21 cellular contexts compared by ENCODE assay signal in genomic region chr5:151562019-151562707, GRCh38. TPM values are rescaled to one million over a fixed set of nuclear protein-coding genes. Genes with fewer than 3 reads are reported as not detected.
DNase-seq lines count a peak whose midpoint lies in the region; ATAC-seq, FAIRE-seq and TF ChIP-seq lines count a peak whose summit lies in the region.
"Had no signal": no experiment of that assay in that cellular context is flagged by ENCODE, and none has a peak within 500 bp of the region (broad histone marks: within the 10 kb centered on the region; RNA-seq: fewer than 3 reads in every experiment).

No MANE protein-coding gene starts in this region.

- no peak overlapping the region for H4K8ac ChIP-seq in H1 (ENCODE audit: extremely low read depth, insufficient read depth, low read length)

- FAIRE-seq in H1 (lab: Jason Lieb, UNC): no peak
- FAIRE-seq: D721Med, G401.6 had no signal

- H3K18ac ChIP-seq in H1 (ENCODE audit: extremely low read depth, low read length): no peak overlapping the region

- H2BK5ac ChIP-seq in H1 (ENCODE audit: low read depth, low read length): no peak overlapping the region

- H3K4me3 Mint-ChIP-seq in activated T-helper 17 cell treated with anti-CD3 and anti-CD28 coated beads, Interleukin-2, amount 50 U/mL, for 72 hours: no peak overlapping the region
- H3K4me3 Mint-ChIP-seq: CD8-positive, alpha-beta memory T cell had no signal

- H3K56ac ChIP-seq in H1 (replicated peaks; ENCODE audit: insufficient read length, low read depth, low read length): no peak overlapping the region

- H3K23me2 ChIP-seq in H1 (ENCODE audit: low read depth, low read length): no peaks in the 10 kb centered on the region

- H3K4me1 ChIP-seq in H1 (replicated peaks in 1 of 4; ENCODE audit: control insufficient read depth in 3 of 4, insufficient read depth in 4 of 4, low read length in 3 of 4): no peaks in the 10 kb centered on the region

- no peaks in the 10 kb centered on the region for H4K20me1 ChIP-seq in H1 (replicated peaks in 1 of 2; ENCODE audit: control insufficient read depth in 1 of 2, insufficient read depth in 2 of 2, low read length in 2 of 2)
- H4K20me1 ChIP-seq: BLaER1 treated with 17β-estradiol and CSF1 and Interleukin-3, amounts not matched to agents 10 nM and 100 nM had no signal

- H3K27ac Mint-ChIP-seq in activated T-helper 17 cell treated with anti-CD3 and anti-CD28 coated beads, Interleukin-2, amount 50 U/mL, for 72 hours: no peak overlapping the region
- H3K27ac Mint-ChIP-seq: CD8-positive, alpha-beta memory T cell had no signal

- no peak overlapping the region for H4K5ac ChIP-seq in H1 (ENCODE audit: insufficient read length, low read depth, low read length)

- no peak for TF ChIP-seq RAD21 in H1 (IDR thresholded peaks at IDR 0.05 in 1 of 2, conservative IDR thresholded peaks at IDR 0.05 in 1 of 2; ENCODE audit: low read depth in 2 of 2, low read length in 2 of 2)

- H3K36me3 ChIP-seq in H1 (ENCODE audit: control insufficient read depth in 2 of 4, insufficient read depth in 4 of 4, low read length in 3 of 4): no peaks in the 10 kb centered on the region
- H3K36me3 ChIP-seq: BLaER1 treated with 17β-estradiol and CSF1 and Interleukin-3, amounts not matched to agents 10 nM and 100 nM had no signal

- H3K23ac ChIP-seq in H1 (ENCODE audit: insufficient read length): no peak overlapping the region

- H2BK120ac ChIP-seq in H1 (replicated peaks; ENCODE audit: low read depth, low read length): no peak overlapping the region

- no peaks in the 10 kb centered on the region for H3K9me3 Mint-ChIP-seq in activated T-helper 17 cell treated with anti-CD3 and anti-CD28 coated beads, Interleukin-2, amount 50 U/mL, for 72 hours
- H3K9me3 Mint-ChIP-seq: CD8-positive, alpha-beta memory T cell had no signal

- no peaks in the 10 kb centered on the region; a peak in 1 of 7 replicates for H3K27me3 ChIP-seq in H1 (replicated peaks in 1 of 4; ENCODE audit: control insufficient read depth in 3 of 4, extremely low read depth in 1 of 4, insufficient read depth in 3 of 4, low read length in 3 of 4)
- H3K27me3 ChIP-seq: BLaER1 treated with 17β-estradiol and CSF1 and Interleukin-3, amounts not matched to agents 10 nM and 100 nM had no signal

- no peak overlapping the region for H2BK12ac ChIP-seq in H1 (ENCODE audit: low read depth, low read length)

- 76% methylated on average over 8 of the region's 8 CpGs; no CpG with 5 or more reads in 1 of the 2 experiments for WGBS in H1 (ENCODE audit: extremely low coverage in 1 of 2, insufficient coverage in 1 of 2, insufficient read length in 1 of 2, insufficient replicate concordance in 2 of 2, low coverage in 1 of 2, low lambda C conversion rate in 2 of 2, missing lambda C conversion rate in 1 of 2), 2 experiments

- TF ChIP-seq POLR2A in H1 (IDR thresholded peaks at IDR 0.05; ENCODE audit: control extremely low read depth in 1 of 2, low read depth in 2 of 2, low read length in 2 of 2): no peak

- no peak overlapping the region for H3K4me2 ChIP-seq in H1 (ENCODE audit: insufficient read depth in 1 of 2, low read depth in 2 of 2, low read length in 2 of 2)
- H3K4me2 ChIP-seq: BLaER1 treated with 17β-estradiol and CSF1 and Interleukin-3, amounts not matched to agents 10 nM and 100 nM had no signal

- POLR2A ChIA-PET in H1 (lab: Charles Lee; ENCODE audit: partially characterized antibody): no interaction called here

- no peaks in the 10 kb centered on the region for H3K9me3 ChIP-seq in H1 (ENCODE audit: insufficient read depth in 2 of 2, low read depth in 1 of 2, low read length in 1 of 2)

- H3K27ac ChIP-seq in H1 (ENCODE audit: low read depth, low read length): no peak overlapping the region
- H3K27ac ChIP-seq: BLaER1 treated with 17β-estradiol and CSF1 and Interleukin-3, amounts not matched to agents 10 nM and 100 nM; SK-N-MC had no signal

- no peaks in the 10 kb centered on the region for H3K79me2 ChIP-seq in H1 (ENCODE audit: control insufficient read depth in 1 of 2, insufficient read depth in 2 of 2, low read length in 2 of 2)

- H3K36me3 Mint-ChIP-seq in activated T-helper 17 cell treated with anti-CD3 and anti-CD28 coated beads, Interleukin-2, amount 50 U/mL, for 72 hours (ENCODE audit: low read depth): no peaks in the 10 kb centered on the region
- H3K36me3 Mint-ChIP-seq: CD8-positive, alpha-beta memory T cell had no signal

- no peak overlapping the region for H2AK5ac ChIP-seq in H1 (ENCODE audit: low read depth, low read length)

- 0 out of 2 replicates have a peak overlapping the region, but pooled peaks have one; percentile 37 for H2BK15ac ChIP-seq in H1 (ENCODE audit: low read length)

- H2BK20ac ChIP-seq in H1 (ENCODE audit: low read length): 0 out of 2 replicates have a peak overlapping the region, but pooled peaks have one; percentile 27

- DNase-seq in NCI-H345 (lab: John Stamatoyannopoulos, UW): peak; percentile 23
- no peak for DNase-seq in NCI-H345 treated with DMSO at 0.1 percent for 48 hours (lab: John Stamatoyannopoulos, UW; ENCODE audit: unreplicated experiment)
- DNase-seq in NCI-H146 (lab: John Stamatoyannopoulos, UW): peak; percentile 47
- DNase-seq in H1 (ENCODE audit: low read depth in 1 of 2, low spot score in 2 of 2): no peak
- DNase-seq in NCI-H226: no peak
- no peak for DNase-seq in 8988T
- DNase-seq: CD8-positive, alpha-beta memory T cell; DMS79 treated with DMSO at 0.1 percent for 48 hours; KBM-7; NCI-H1417 treated with DMSO at 0.1 percent for 48 hours; NCI-H2227 treated with DMSO at 0.1 percent for 48 hours; NCI-H526 treated with DMSO at 0.1 percent for 48 hours; NK-92 treated with Interleukin-12 subunit alpha and Interleukin-12 subunit beta, amount 100 ng/mL, for 24 hours; OCI-M1 had no signal

- H3K9ac ChIP-seq in H1 (replicated peaks in 1 of 4; ENCODE audit: extremely low read depth in 1 of 4, low read depth in 3 of 4, low read length in 3 of 4): no peak overlapping the region
- H3K9ac ChIP-seq: BLaER1 treated with 17β-estradiol and CSF1 and Interleukin-3, amounts not matched to agents 10 nM and 100 nM had no signal

- peaks cover 7% of the 10 kb centered on the region for H3K27me3 Mint-ChIP-seq in activated T-helper 17 cell treated with anti-CD3 and anti-CD28 coated beads, Interleukin-2, amount 50 U/mL, for 72 hours

- ATAC-seq in activated T-helper 17 cell treated with anti-CD3 and anti-CD28 coated beads, Interleukin-2, amount 50 U/mL, for 72 hours (replicated peaks): no peak
- ATAC-seq: HCT116 had no signal

- H3K4me1 Mint-ChIP-seq in activated T-helper 17 cell treated with anti-CD3 and anti-CD28 coated beads, Interleukin-2, amount 50 U/mL, for 72 hours: no peaks in the 10 kb centered on the region
- H3K4me1 Mint-ChIP-seq: CD8-positive, alpha-beta memory T cell had no signal

- TF ChIP-seq CTCF in H1 (IDR thresholded peaks at IDR 0.05; ENCODE audit: control extremely low read depth in 1 of 3, insufficient read depth in 1 of 3, low read depth in 1 of 3, low read length in 3 of 3): no peak

- no peak overlapping the region for H3K14ac ChIP-seq in H1 (ENCODE audit: insufficient read length)

- no peak overlapping the region for H3K4ac ChIP-seq in H1 (replicated peaks; ENCODE audit: insufficient read length, low read depth, low read length)

- no peak overlapping the region for H2AFZ ChIP-seq in H1 (ENCODE audit: low read length)

- no peak overlapping the region for H3K4me3 ChIP-seq in H1 (ENCODE audit: extremely low read depth in 1 of 4, insufficient read depth in 2 of 4, low read depth in 3 of 4, low read length in 4 of 4)
- H3K4me3 ChIP-seq: BLaER1 treated with 17β-estradiol and CSF1 and Interleukin-3, amounts not matched to agents 10 nM and 100 nM; SK-N-MC had no signal

- no peaks in the 10 kb centered on the region for H3K79me1 ChIP-seq in H1 (ENCODE audit: low read depth, low read length)

- TF ChIP-seq EP300 in H1 (IDR thresholded peaks at IDR 0.05; ENCODE audit: borderline replicate concordance in 1 of 2, low read depth in 2 of 2, low read length in 2 of 2): no peak

- no peak overlapping the region for H4K91ac ChIP-seq in H1 (replicated peaks; ENCODE audit: insufficient read length, low read length)

- CTCF ChIA-PET in H1 (lab: Charles Lee; ENCODE audit: partially characterized antibody): interaction anchor here (0.6 to 3.2 kb wide), 7 partner anchors 9 to 310 kb away, joined by 3 to 18 read pairs (median 3); no protein-coding TSS in a partner anchor

TF ChIP-seq in H1, 55 proteins besides CTCF, POLR2A, EP300 and RAD21:
- TF ChIP-seq, protein P1, sequence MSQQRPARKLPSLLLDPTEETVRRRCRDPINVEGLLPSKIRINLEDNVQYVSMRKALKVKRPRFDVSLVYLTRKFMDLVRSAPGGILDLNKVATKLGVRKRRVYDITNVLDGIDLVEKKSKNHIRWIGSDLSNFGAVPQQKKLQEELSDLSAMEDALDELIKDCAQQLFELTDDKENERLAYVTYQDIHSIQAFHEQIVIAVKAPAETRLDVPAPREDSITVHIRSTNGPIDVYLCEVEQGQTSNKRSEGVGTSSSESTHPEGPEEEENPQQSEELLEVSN (IDR thresholded peaks at IDR 0.05): no peak
- TF ChIP-seq SIN3A (conservative IDR thresholded peaks at IDR 0.05 in 1 of 2, IDR thresholded peaks at IDR 0.05 in 1 of 2; ENCODE audit: low read depth in 1 of 2, low read length in 2 of 2) (no peak), GABPA (IDR thresholded peaks at IDR 0.05; ENCODE audit: borderline replicate concordance, insufficient read depth, low read length) (no peak), MAX (IDR thresholded peaks at IDR 0.05) (0 out of 2 replicates have a peak, but pooled peaks have one; percentile 31)

RNA-seq across cellular contexts. Expression of gene FAT2, which starts 29.0 kb away (rescaled TPM):
- 0.29 and 0.30 TPM in 2 replicates for total RNA-seq in H1 (2021; fragmentation: NEBNext Ultra II Directional; extraction: Animal tissue kit (Norgen Biotek cat#: 25700))
- 0.09 and 0.12 TPM in 2 replicates for polyA plus RNA-seq in H1 (2011; rRNA removed)
- 0.08 TPM for polyA plus RNA-seq in H1 (2011; cell fraction: cytosol; rRNA removed)
- polyA plus RNA-seq in H1 (2011; cell fraction: nucleus; rRNA removed): 0.24 TPM
- 0.20 to 0.37 TPM (median 0.28 TPM) in 4 replicates for polyA plus RNA-seq in H1 (2012, experiment 1 of 2)
- 0.03 TPM for polyA plus RNA-seq in H1 (2012, experiment 2 of 2)
- 0.04 TPM for polyA plus RNA-seq in H1 (2013, experiment 1 of 2)
- 0.04 TPM for polyA plus RNA-seq in H1 (2013, experiment 2 of 2)
- polyA minus RNA-seq in H1 (2011; rRNA and poly(A)+ RNA removed): 0.35 and 0.68 TPM in 2 replicates
- polyA minus RNA-seq in H1 (2011; cell fraction: cytosol; rRNA and poly(A)+ RNA removed): 0.22 TPM
- polyA minus RNA-seq in H1 (2011; cell fraction: nucleus; rRNA and poly(A)+ RNA removed): 0.70 TPM
- not detected for total RNA-seq in activated T-helper 17 cell treated with anti-CD3 and anti-CD28 coated beads, Interleukin-2, amount 50 U/mL, for 72 hours
- total RNA-seq: CD8-positive, alpha-beta memory T cell; T-helper 2 cell treated with Interferon-gamma antibody and Interleukin-4, amounts not matched to agents 100 ng/mL and 5 ng/mL, for 36 hours had no signal
- polyA plus RNA-seq: CD8-positive, alpha-beta memory T cell had no signal

Comparison
In these comparisons a context has a peak if more than half of its experiments do, and no peak if none do; other contexts are left out.
1. DNase-seq: peak in NCI-H345 (single experiment) and NCI-H146 (single experiment); none in NCI-H345 treated with DMSO at 0.1 percent for 48 hours (single experiment), H1 (0 of 2), NCI-H226 (single experiment) and 8988T (single experiment).